10 cellular contexts compared by ENCODE assay signal in genomic region chr4:3122081-3122563, GRCh38. TPM values are rescaled to one million over a fixed set of nuclear protein-coding genes. Genes with fewer than 3 reads are reported as not detected.
DNase-seq lines count a peak whose midpoint lies in the region; ATAC-seq and TF ChIP-seq lines count a peak whose summit lies in the region.
"Had no signal": no experiment of that assay in that cellular context is flagged by ENCODE, and none has a peak within 500 bp of the region (broad histone marks: within the 10 kb centered on the region; RNA-seq: fewer than 3 reads in every experiment).

No MANE protein-coding gene starts in this region.

- POLR2A ChIA-PET in CD8-positive, alpha-beta T cell (lab: Charles Lee), result no interaction called here

- TF ChIP-seq CTCF in CD8-positive, alpha-beta T cell (IDR thresholded peaks at IDR 0.05), result no peak
- no peak for TF ChIP-seq CTCF in RWPE2 (IDR thresholded peaks at IDR 0.05; ENCODE audit: poor library complexity, severe bottlenecking)
- no peak for TF ChIP-seq CTCF in esophagus squamous epithelium (IDR thresholded peaks at IDR 0.05)
- TF ChIP-seq CTCF in neural progenitor cell (IDR thresholded peaks at IDR 0.05), result no peak

- H3K27ac ChIP-seq in CD8-positive, alpha-beta T cell (ENCODE audit: low read depth, low read length), result no peak overlapping the region
- H3K27ac ChIP-seq in RWPE2 (ENCODE audit: poor library complexity, severe bottlenecking) (peak overlapping the region; percentile 5), esophagus squamous epithelium (peak overlapping the region; percentile 62 to 84 (median 74)), neural progenitor cell (no peak overlapping the region)

- H3K4me3 Mint-ChIP-seq in CD8-positive, alpha-beta T cell, result no peak overlapping the region
- H3K4me3 Mint-ChIP-seq in neural progenitor cell, result no peak overlapping the region

- H3K27me3 Mint-ChIP-seq in CD8-positive, alpha-beta T cell (ENCODE audit: low read depth), result no peaks in the 10 kb centered on the region
- no peaks in the 10 kb centered on the region for H3K27me3 Mint-ChIP-seq in neural progenitor cell (ENCODE audit: insufficient read depth, low read depth)

- no peak for DNase-seq in CD8-positive, alpha-beta T cell
- DNase-seq in RWPE2 (ENCODE audit: low spot score) (no peak), esophagus squamous epithelium (lab: John Stamatoyannopoulos, UW) (no peak), neural progenitor cell (ENCODE audit: low spot score) (no peak), HuH-7.5 (ENCODE audit: low spot score) (no peak), LoVo (ENCODE audit: low spot score) (no peak), medulla oblongata (ENCODE audit: extremely low spot score) (no peak)
- DNase-seq: NCI-H446 had no signal

- no peak overlapping the region for H2AFZ ChIP-seq in neural progenitor cell (replicated peaks)

- CTCF ChIA-PET in CD8-positive, alpha-beta T cell (lab: Charles Lee), result interaction anchor here (1.9 kb wide), 1 partner anchor 14 kb away, joined by 12 read pairs; no protein-coding TSS in a partner anchor

- 53 to 79% methylated on average over 7 to 9 of the region's 9 CpGs for WGBS in esophagus squamous epithelium, 2 donors

- H3K9me3 Mint-ChIP-seq in CD8-positive, alpha-beta T cell, result no peaks in the 10 kb centered on the region
- H3K9me3 Mint-ChIP-seq in neural progenitor cell, result no peaks in the 10 kb centered on the region

- intact Hi-C loops in CD8-positive, alpha-beta T cell (cut with DNase I, micrococcal nuclease), result no loop called here
- intact Hi-C loops in esophagus squamous epithelium (cut with DNase I), result no loop called here

- H3K36me3 Mint-ChIP-seq in CD8-positive, alpha-beta T cell, result peaks cover 73% of the 10 kb centered on the region
- H3K36me3 Mint-ChIP-seq in neural progenitor cell, result peaks cover 23% of the 10 kb centered on the region

- peak overlapping the region; percentile 19 for H3K27ac Mint-ChIP-seq in CD8-positive, alpha-beta T cell
- peak overlapping the region; percentile 29 for H3K27ac Mint-ChIP-seq in neural progenitor cell

- H3K27me3 ChIP-seq in CD8-positive, alpha-beta T cell (ENCODE audit: insufficient read depth, low read length), result no peaks in the 10 kb centered on the region
- H3K27me3 ChIP-seq in RWPE2 (ENCODE audit: insufficient read depth, poor library complexity, severe bottlenecking), result no peaks in the 10 kb centered on the region
- H3K27me3 ChIP-seq in esophagus squamous epithelium, result no peaks in the 10 kb centered on the region
- no peaks in the 10 kb centered on the region for H3K27me3 ChIP-seq in neural progenitor cell

- peaks cover 5% of the 10 kb centered on the region for H3K4me1 ChIP-seq in CD8-positive, alpha-beta T cell (ENCODE audit: insufficient read depth, low read length)
- H3K4me1 ChIP-seq in RWPE2 (ENCODE audit: insufficient read depth, poor library complexity, severe bottlenecking) (no peaks in the 10 kb centered on the region), esophagus squamous epithelium (peaks cover 4 to 36% (median 10%) of the 10 kb centered on the region in 3 donors), neural progenitor cell (no peaks in the 10 kb centered on the region)

- peaks cover 23% of the 10 kb centered on the region for H3K36me3 ChIP-seq in CD8-positive, alpha-beta T cell (ENCODE audit: insufficient read depth, low read length)
- H3K36me3 ChIP-seq in RWPE2 (ENCODE audit: low read depth) (peaks cover 66% of the 10 kb centered on the region), esophagus squamous epithelium (peaks cover under 1 to 85% (median 13%) of the 10 kb centered on the region in 3 donors), neural progenitor cell (peaks cover 6% of the 10 kb centered on the region)

- no peak overlapping the region for H3K4me2 ChIP-seq in neural progenitor cell

- no peak for TF ChIP-seq POLR2A in esophagus squamous epithelium (IDR thresholded peaks at IDR 0.05)

- H3K4me3 ChIP-seq in CD8-positive, alpha-beta T cell (ENCODE audit: low read depth, low read length), result no peak overlapping the region
- H3K4me3 ChIP-seq in RWPE2 (ENCODE audit: severe bottlenecking) (no peak overlapping the region), esophagus squamous epithelium (no peak overlapping the region), neural progenitor cell (no peak overlapping the region)

- H3K9me3 ChIP-seq in CD8-positive, alpha-beta T cell (ENCODE audit: low read length), result no peaks in the 10 kb centered on the region
- H3K9me3 ChIP-seq in RWPE2 (ENCODE audit: severe bottlenecking) (no peaks in the 10 kb centered on the region), esophagus squamous epithelium (no peaks in the 10 kb centered on the region), neural progenitor cell (ENCODE audit: low read depth) (no peaks in the 10 kb centered on the region)

- H3K9ac ChIP-seq in neural progenitor cell, result no peak overlapping the region

- H3K79me2 ChIP-seq in neural progenitor cell (ENCODE audit: low read depth), result no peaks in the 10 kb centered on the region

- no peak for ATAC-seq in CD8-positive, alpha-beta T cell
- ATAC-seq in RWPE2 (ENCODE audit: low read depth) (no peak), GM19395 (IDR thresholded peaks at IDR 0.05; ENCODE audit: unreplicated experiment) (no peak)

- peaks cover 5% of the 10 kb centered on the region for H3K4me1 Mint-ChIP-seq in CD8-positive, alpha-beta T cell (ENCODE audit: low read depth)
- no peaks in the 10 kb centered on the region for H3K4me1 Mint-ChIP-seq in neural progenitor cell

- H3F3A ChIP-seq in neural progenitor cell (ENCODE audit: low read depth), result peaks cover 3% of the 10 kb centered on the region

- H4K20me1 ChIP-seq in neural progenitor cell (ENCODE audit: low read depth), result no peaks in the 10 kb centered on the region

RNA-seq across cellular contexts. Expression of gene HTT, which starts 47.6 kb away (rescaled TPM):
- total RNA-seq in CD8-positive, alpha-beta T cell, result 10 to 100 TPM; 60.3 to 69.4 TPM
- total RNA-seq in esophagus squamous epithelium (100 to 1,000 TPM in 1 of 4 donors, 10 to 100 TPM in 3; 37.5 to 119 (median 48.7) TPM), neural progenitor cell (ENCODE audit: low replicate concordance) (38.9 and 40.2 TPM in 2 replicates)

RNA-seq across cellular contexts. Expression of gene HTT-AS, which starts 47.8 kb away (rescaled TPM):
- not detected for total RNA-seq in CD8-positive, alpha-beta T cell
- total RNA-seq in esophagus squamous epithelium (not detected), neural progenitor cell (ENCODE audit: low replicate concordance) (not detected in 2 replicates)
- total RNA-seq: epithelial cell of proximal tubule had no signal

Comparison
In these comparisons a context has a peak if more than half of its experiments do, and no peak if none do; other contexts are left out.
1. H3K27ac ChIP-seq: peak in RWPE2 (single experiment) and esophagus squamous epithelium (4 of 4); none in CD8-positive, alpha-beta T cell (single experiment) and neural progenitor cell (single experiment).